ENCODE assay signal across 8 cellular contexts in the genomic region with DNA sequence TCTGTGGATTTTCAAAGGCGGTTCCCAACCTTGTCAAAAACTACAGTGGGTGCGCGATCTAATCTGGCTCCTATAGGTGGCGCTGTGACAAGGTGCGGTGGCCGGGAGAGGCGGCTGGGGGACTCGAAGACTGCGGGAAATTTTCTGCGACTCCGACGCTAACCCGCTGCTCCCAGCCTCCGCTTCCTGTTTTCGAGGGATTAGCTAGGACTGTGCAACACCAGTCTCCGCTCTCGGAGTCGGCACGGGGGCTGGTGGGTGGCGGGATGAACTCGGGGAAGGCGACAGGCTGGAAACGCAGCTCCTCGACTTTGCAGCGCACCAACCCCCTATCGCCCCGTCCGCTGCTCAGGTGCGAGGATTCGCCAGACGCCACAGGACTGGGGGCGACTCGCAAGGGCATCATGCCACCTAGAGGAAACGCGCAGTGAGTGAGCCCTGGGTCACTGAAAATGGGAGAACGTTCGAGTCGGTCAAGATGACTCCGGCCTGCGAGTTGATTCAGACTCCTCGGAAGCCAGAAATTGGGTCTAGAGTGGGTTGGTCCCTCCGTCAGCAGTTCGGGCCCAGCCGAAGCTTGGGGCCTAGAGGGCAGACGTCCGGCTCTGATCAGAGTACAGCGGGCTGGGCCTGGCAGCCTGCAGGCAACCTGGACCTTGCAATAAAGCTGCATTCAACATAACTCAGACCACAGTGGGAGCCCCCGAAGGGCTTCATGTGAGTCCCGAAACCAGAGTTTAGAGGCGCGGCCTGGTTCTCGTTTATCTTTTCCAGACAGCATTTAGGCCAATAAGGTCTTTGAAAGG. TPM values are rescaled to one million over a fixed set of nuclear protein-coding genes. Genes with fewer than 3 reads are reported as not detected.
DNase-seq lines count a peak whose midpoint lies in the region; ATAC-seq, FAIRE-seq and TF ChIP-seq lines count a peak whose summit lies in the region.

No MANE protein-coding gene starts in this region.

- H3K4me3 Mint-ChIP-seq in T-cell = peak overlapping the region in 2 of 3 donors; percentile 22 to 68

- POLR2A ChIA-PET in T-cell (lab: Charles Lee) = no interaction called here

- H3K4me2 ChIP-seq in hepatocyte = peak overlapping the region; percentile 77

- CTCF ChIA-PET in T-cell (lab: Charles Lee) = no interaction called here

- H4K20me1 ChIP-seq in hepatocyte (ENCODE audit: insufficient read depth, poor library complexity, severe bottlenecking) = no peaks in the 10 kb centered on the region

- no peak overlapping the region for H3K4me3 ChIP-seq in hepatocyte
- H3K4me3 ChIP-seq in thyroid gland (replicated peaks in 1 of 3) = peak overlapping the region in 1 of 3 donors; percentile 2

- no peaks in the 10 kb centered on the region for H3K36me3 Mint-ChIP-seq in T-cell

- no peaks in the 10 kb centered on the region for H3K9me2 ChIP-seq in hepatocyte (replicated peaks; ENCODE audit: insufficient read depth)

- no peak overlapping the region for H2AFZ ChIP-seq in hepatocyte

- no peaks in the 10 kb centered on the region for H3K36me3 ChIP-seq in hepatocyte (replicated peaks; ENCODE audit: insufficient read depth, low read depth)
- no peaks in the 10 kb centered on the region for H3K36me3 ChIP-seq in thyroid gland

- TF ChIP-seq CTCF in AG09319 (IDR thresholded peaks at IDR 0.05; ENCODE audit: low read depth, low read length) (peak; percentile 81), hepatocyte (IDR thresholded peaks at IDR 0.05; ENCODE audit: poor library complexity) (peak; percentile 61), thyroid gland (IDR thresholded peaks at IDR 0.05) (peak in 3 of 6 experiments; percentile 44 to 61 (median 47))

- peaks cover 32 to 41% (median 34%) of the 10 kb centered on the region in 3 donors for H3K4me1 Mint-ChIP-seq in T-cell

- no peaks in the 10 kb centered on the region for H3K79me2 ChIP-seq in hepatocyte

- no peak overlapping the region for H3K27ac Mint-ChIP-seq in T-cell

- DNase-seq in AG09319 (ENCODE audit: extremely low read depth, low read depth) (peak; percentile 51), T-cell (no peak), hepatocyte (ENCODE audit: low spot score) (peak; percentile 37), thyroid gland (peak; percentile 53 to 57), substantia nigra (lab: John Stamatoyannopoulos, UW) (no peak), RCC 7860 (ENCODE audit: low spot score) (no peak), NK-92 (lab: John Stamatoyannopoulos, UW; ENCODE audit: unreplicated experiment) (no peak)

- H3K4me1 ChIP-seq in hepatocyte (ENCODE audit: insufficient read depth) (peaks cover 16% of the 10 kb centered on the region), thyroid gland (peaks cover 14 to 42% of the 10 kb centered on the region in 2 donors)

- ATAC-seq in GM19397 (IDR thresholded peaks at IDR 0.05; ENCODE audit: unreplicated experiment) = peak; percentile 44
- ATAC-seq in T-cell (replicated peaks in 1 of 4) = peak in 1 of 4 experiments; percentile 20

- no peak for FAIRE-seq in RCC 7860 (lab: Jason Lieb, UNC)

- intact Hi-C loops in thyroid gland (cut with DNase I) = no loop called here

- peaks cover 0 to 3% (median 0%) of the 10 kb centered on the region in 3 donors for H3K9me3 Mint-ChIP-seq in T-cell

- no peak for TF ChIP-seq POLR2A in thyroid gland (IDR thresholded peaks at IDR 0.05)

- WGBS in hepatocyte (ENCODE audit: low lambda C conversion rate, missing lambda C conversion rate) = 3% methylated on average over 52 of the region's 52 CpGs
- 7% methylated on average over 46 of the region's 52 CpGs for WGBS in thyroid gland, 2 donors

- peaks cover 60 to 93% of the 10 kb centered on the region in 2 donors for H3K27me3 Mint-ChIP-seq in T-cell

- peaks cover 100% of the 10 kb centered on the region for H3K27me3 ChIP-seq in hepatocyte
- H3K27me3 ChIP-seq in thyroid gland = peaks cover 72% of the 10 kb centered on the region

- H3K27ac ChIP-seq in hepatocyte = no peak overlapping the region
- no peak overlapping the region for H3K27ac ChIP-seq in thyroid gland
- no peak overlapping the region for H3K27ac ChIP-seq in substantia nigra (ENCODE audit: low read depth, low read length, poor library complexity, severe bottlenecking)

- no peaks in the 10 kb centered on the region for H3K9me3 ChIP-seq in hepatocyte (ENCODE audit: low read depth)
- H3K9me3 ChIP-seq in thyroid gland = no peaks in the 10 kb centered on the region

RNA-seq across cellular contexts. Expression of a gene that starts 5.5 kb away (rescaled TPM):
- total RNA-seq in T-cell = under 1 TPM in 2 of 5 donors, not detected in 3; 0.16 to 0.23 TPM
- 0.53 TPM in 1 of 2 replicates, not detected in the other for total RNA-seq in hepatocyte
- polyA plus RNA-seq in hepatocyte = 0.24 and 0.36 TPM in 2 replicates
- total RNA-seq in thyroid gland = 10 to 100 TPM in 1 of 4 donors, 1 to 10 TPM in 2, under 1 TPM in 1; 0.81 to 11.4 (median 3.0) TPM

Comparison
In these comparisons a context has a peak if more than half of its experiments do, and no peak if none do; other contexts are left out.
1. DNase-seq: peak in AG09319 (single experiment), hepatocyte (single experiment) and thyroid gland (2 of 2); none in T-cell (0 of 34), substantia nigra (0 of 49), RCC 7860 (single experiment) and NK-92 (single experiment).